ENCODE assay signal across 12 cellular contexts in genomic region chr1:48227165-48228013, GRCh38. TPM values are rescaled to one million over a fixed set of nuclear protein-coding genes. Genes with fewer than 3 reads are reported as not detected.
DNase-seq lines count a peak whose midpoint lies in the region; ATAC-seq and TF ChIP-seq lines count a peak whose summit lies in the region.
"Had no signal": no experiment of that assay in that cellular context is flagged by ENCODE, and none has a peak within 500 bp of the region (broad histone marks: within the 10 kb centered on the region; RNA-seq: fewer than 3 reads in every experiment).

No MANE protein-coding gene starts in this region.

- no peak overlapping the region for H3K4me3 ChIP-seq in upper lobe of right lung
- no peak overlapping the region for H3K4me3 ChIP-seq in hepatocyte

- peaks cover 3% of the 10 kb centered on the region for H3K79me2 ChIP-seq in hepatocyte

- intact Hi-C loops in left ventricle myocardium superior (cut with micrococcal nuclease): no loop called here
- intact Hi-C loops in Right ventricle myocardium superior (cut with DNase I): no loop called here
- intact Hi-C loops in upper lobe of right lung (cut with DNase I): no loop called here

- DNase-seq in left ventricle myocardium superior (no peak), Right ventricle myocardium superior (no peak), upper lobe of right lung (no peak), hepatocyte (ENCODE audit: low spot score) (no peak), DMS114 treated with DMSO at 0.1 percent for 48 hours (lab: John Stamatoyannopoulos, UW; ENCODE audit: unreplicated experiment) (no peak)
- DNase-seq in activated naive CD4-positive, alpha-beta T cell treated with anti-CD3 and anti-CD28 coated beads, Interleukin-2, amount 50 U/mL, for 72 hours (ENCODE audit: low spot score in 2 of 2): no peak
- DNase-seq in activated CD4-positive, CD25-positive, alpha-beta regulatory T cell treated with anti-CD3 and anti-CD28 coated beads, Interleukin-2, amount 50 U/mL, for 72 hours: no peak
- DNase-seq: NCI-H69; stimulated activated CD4-positive, alpha-beta T cell treated with anti-CD3 and anti-CD28 coated beads, Interleukin-4, amount 100 ng/mL, for 24 hours; T1000 had no signal

- H3K4me1 ChIP-seq in upper lobe of right lung: no peaks in the 10 kb centered on the region
- peaks cover 7% of the 10 kb centered on the region for H3K4me1 ChIP-seq in hepatocyte (ENCODE audit: insufficient read depth)

- ATAC-seq in left ventricle myocardium superior: peak; percentile 40
- no peak for ATAC-seq in Right ventricle myocardium superior (ENCODE audit: poor library complexity)
- ATAC-seq in HG03460 (IDR thresholded peaks at IDR 0.05; ENCODE audit: unreplicated experiment): peak; percentile 67
- ATAC-seq in activated naive CD4-positive, alpha-beta T cell treated with anti-CD3 and anti-CD28 coated beads, Interleukin-2, amount 50 U/mL, for 72 hours: peak; percentile 57 to 66
- peak; percentile 41 for ATAC-seq in upper lobe of right lung

- H3K27ac Mint-ChIP-seq in activated naive CD4-positive, alpha-beta T cell treated with anti-CD3 and anti-CD28 coated beads, Interleukin-2, amount 50 U/mL, for 72 hours: no peak overlapping the region

- no peaks in the 10 kb centered on the region for H3K36me3 ChIP-seq in upper lobe of right lung
- no peaks in the 10 kb centered on the region for H3K36me3 ChIP-seq in hepatocyte (replicated peaks; ENCODE audit: insufficient read depth, low read depth)

- H3K27ac ChIP-seq in upper lobe of right lung: no peak overlapping the region
- H3K27ac ChIP-seq in hepatocyte: no peak overlapping the region

- no peaks in the 10 kb centered on the region for H3K9me3 Mint-ChIP-seq in activated naive CD4-positive, alpha-beta T cell treated with anti-CD3 and anti-CD28 coated beads, Interleukin-2, amount 50 U/mL, for 72 hours

- TF ChIP-seq CTCF in upper lobe of right lung (IDR thresholded peaks at IDR 0.05) (no peak), hepatocyte (IDR thresholded peaks at IDR 0.05; ENCODE audit: poor library complexity) (no peak)

- H3K27me3 ChIP-seq in upper lobe of right lung (no peaks in the 10 kb centered on the region), hepatocyte (no peaks in the 10 kb centered on the region)

- H2AFZ ChIP-seq in hepatocyte: no peak overlapping the region

- H3K36me3 Mint-ChIP-seq in activated naive CD4-positive, alpha-beta T cell treated with anti-CD3 and anti-CD28 coated beads, Interleukin-2, amount 50 U/mL, for 72 hours: no peaks in the 10 kb centered on the region

- no peak overlapping the region for H3K4me2 ChIP-seq in hepatocyte

- H3K9me3 ChIP-seq in upper lobe of right lung (no peaks in the 10 kb centered on the region), hepatocyte (ENCODE audit: low read depth) (no peaks in the 10 kb centered on the region)

- no peaks in the 10 kb centered on the region for H3K9me2 ChIP-seq in hepatocyte (replicated peaks; ENCODE audit: insufficient read depth)

- WGBS in hepatocyte (ENCODE audit: low lambda C conversion rate, missing lambda C conversion rate): 85% methylated on average over 10 of the region's 10 CpGs

- H4K20me1 ChIP-seq in hepatocyte (ENCODE audit: insufficient read depth, poor library complexity, severe bottlenecking): no peaks in the 10 kb centered on the region

RNA-seq across cellular contexts. Expression of gene SLC5A9, which starts 4.9 kb away (rescaled TPM):
- total RNA-seq in left ventricle myocardium superior: 0.17 TPM
- 0.13 TPM for total RNA-seq in Right ventricle myocardium superior
- total RNA-seq in activated naive CD4-positive, alpha-beta T cell treated with anti-CD3 and anti-CD28 coated beads, Interleukin-2, amount 50 U/mL, for 72 hours: not detected
- total RNA-seq in upper lobe of right lung: 4.7 TPM
- total RNA-seq in hepatocyte: 20.5 and 20.9 TPM in 2 replicates
- 19.1 and 26.5 TPM in 2 replicates for polyA plus RNA-seq in hepatocyte
- total RNA-seq: HT1080 had no signal
